In the genomic region with DNA sequence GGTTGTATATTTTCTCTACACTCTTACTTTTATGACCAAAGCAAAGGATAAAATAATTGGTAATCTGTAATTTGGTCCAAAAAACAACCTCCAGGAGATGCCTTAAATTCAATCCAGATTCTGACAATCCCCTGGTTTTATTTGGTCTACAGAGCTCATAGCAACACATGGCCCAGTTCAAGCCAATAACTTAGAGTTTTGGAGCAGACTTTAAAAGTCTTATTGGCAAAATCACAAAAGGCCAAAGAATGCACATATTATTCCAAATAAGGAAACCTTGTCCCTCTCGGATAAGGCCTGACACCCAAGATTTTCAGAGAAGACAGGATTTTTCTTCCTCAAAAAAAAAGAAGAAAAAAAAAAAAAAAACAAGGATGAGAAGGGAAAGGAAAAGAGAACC, we compare ENCODE assay signal across 18 cellular contexts. TPM values are rescaled to one million over a fixed set of nuclear protein-coding genes. Genes with fewer than 3 reads are reported as not detected.
DNase-seq lines count a peak whose midpoint lies in the region; ATAC-seq and TF ChIP-seq lines count a peak whose summit lies in the region.
"Had no signal": no experiment of that assay in that cellular context is flagged by ENCODE, and none has a peak within 500 bp of the region (broad histone marks: within the 10 kb centered on the region; RNA-seq: fewer than 3 reads in every experiment).

No MANE protein-coding gene starts in this region.

- H3K27me3 Mint-ChIP-seq in H9 (ENCODE audit: low read depth), result no peaks in the 10 kb centered on the region
- H3K27me3 Mint-ChIP-seq in stimulated activated naive CD8-positive, alpha-beta T cell treated with anti-CD3 and anti-CD28 coated beads, Interleukin-15, amount 100 ng/mL, for 72 hours, result peaks cover 23% of the 10 kb centered on the region

- H2AK5ac ChIP-seq in H9 (ENCODE audit: insufficient read length, low read length), result no peak overlapping the region

- no peak overlapping the region for H2AFZ ChIP-seq in H9 (ENCODE audit: low read length)

- H3K4me1 Mint-ChIP-seq in H9, result peaks cover 38 to 57% of the 10 kb centered on the region in 2 experiments
- H3K4me1 Mint-ChIP-seq in stimulated activated naive CD8-positive, alpha-beta T cell treated with anti-CD3 and anti-CD28 coated beads, Interleukin-15, amount 100 ng/mL, for 72 hours, result no peaks in the 10 kb centered on the region
- H3K4me1 Mint-ChIP-seq: B cell had no signal

- H3K4me2 ChIP-seq in H9 (ENCODE audit: insufficient read depth, insufficient read length, low read length), result no peak overlapping the region

- no peak overlapping the region for H2BK120ac ChIP-seq in H9 (ENCODE audit: low read depth, low read length, poor library complexity, severe bottlenecking)

- H3K79me1 ChIP-seq in H9 (ENCODE audit: insufficient read depth, low read depth, low read length, poor library complexity, severe bottlenecking), result no peaks in the 10 kb centered on the region

- TF ChIP-seq CTCF in H9 (conservative IDR thresholded peaks at IDR 0.05) (no peak), dorsolateral prefrontal cortex (IDR thresholded peaks at IDR 0.05 in 54 of 56, conservative IDR thresholded peaks at IDR 0.05 in 2 of 56; ENCODE audit: low read depth in 1 of 56, partially characterized antibody in 56 of 56) (no peak)

- no peak overlapping the region for H4K8ac ChIP-seq in H9 (replicated peaks; ENCODE audit: insufficient read length, low read depth, low read length)

- H3K4me3 ChIP-seq in dorsolateral prefrontal cortex (peak overlapping the region in 1 of 59 donors; percentile 13), mesodermal cell (ENCODE audit: extremely low read depth, insufficient read depth, low read length, poor library complexity, severe bottlenecking) (no peak overlapping the region), subcutaneous abdominal adipose tissue (ENCODE audit: low read depth in 1 of 5, low read length in 5 of 5) (peak overlapping the region in 1 of 5 donors; percentile 21)

- peaks cover 3% of the 10 kb centered on the region; the same call in 1 of the 2 replicates for H3K79me2 ChIP-seq in H9 (ENCODE audit: insufficient read depth, low read length)

- H2BK20ac ChIP-seq in H9 (ENCODE audit: low read depth, low read length, poor library complexity, severe bottlenecking), result no peak overlapping the region

- H3K9me3 ChIP-seq in H9 (ENCODE audit: control insufficient read depth, low read depth, low read length) (no peaks in the 10 kb centered on the region), mesodermal cell (ENCODE audit: control insufficient read depth, low read length) (no peaks in the 10 kb centered on the region), subcutaneous abdominal adipose tissue (ENCODE audit: control insufficient read depth in 5 of 5, low read length in 5 of 5) (no peaks in the 10 kb centered on the region)

- H3K14ac ChIP-seq in H9 (ENCODE audit: insufficient read depth, low read length), result no peak overlapping the region

- H3K27ac ChIP-seq in H9 (ENCODE audit: insufficient read length, low read depth, low read length) (no peak overlapping the region), dorsolateral prefrontal cortex (peak overlapping the region in 55 of 59 donors; percentile 6 to 94 (median 71)), mesodermal cell (ENCODE audit: low read depth, low read length, severe bottlenecking) (peak overlapping the region; percentile 83), subcutaneous abdominal adipose tissue (ENCODE audit: low read depth, low read length) (peak overlapping the region; percentile 54)
- H3K27ac ChIP-seq: HL-60 had no signal

- H2BK12ac ChIP-seq in H9 (ENCODE audit: insufficient read length, low read depth, low read length), result no peak overlapping the region

- no peaks in the 10 kb centered on the region for H3K36me3 Mint-ChIP-seq in H9 (ENCODE audit: insufficient read depth in 1 of 3, low read depth in 3 of 3)

- H3K36me3 ChIP-seq in mesodermal cell (ENCODE audit: control insufficient read depth, insufficient read depth, low read length) (no peaks in the 10 kb centered on the region), subcutaneous abdominal adipose tissue (ENCODE audit: control insufficient read depth in 5 of 5, insufficient read depth in 5 of 5, low read length in 5 of 5) (no peaks in the 10 kb centered on the region)

- no peak overlapping the region for H3K4ac ChIP-seq in H9 (ENCODE audit: low read depth, low read length)

- no peak for DNase-seq in H9
- no peak for DNase-seq in dorsolateral prefrontal cortex
- DNase-seq in NCI-H1694 treated with DMSO at 0.1 percent for 48 hours (lab: John Stamatoyannopoulos, UW), result no peak
- DNase-seq in stimulated activated naive CD8-positive, alpha-beta T cell treated with anti-CD3 and anti-CD28 coated beads, Interleukin-15, amount 100 ng/mL, for 72 hours, result no peak
- no peak for DNase-seq in NK-92 (lab: John Stamatoyannopoulos, UW; ENCODE audit: unreplicated experiment)
- DNase-seq: activated CD4-positive, alpha-beta memory T cell treated with anti-CD3 and anti-CD28 coated beads, Interleukin-2, amount 10 ng/mL, durations not matched to agents 7 days and 5 days; DND-41; foreskin melanocyte; Karpas-422; NCI-H146; NCI-H510A treated with DMSO at 0.1 percent for 48 hours; PC-3; stimulated activated naive CD4-positive, alpha-beta T cell treated with Interleukin-2 at 50 U/mL for 16 hours had no signal

- H3T11ph ChIP-seq in H9 (ENCODE audit: low read length), result no peak overlapping the region

- no CpG with 5 or more reads among the region's 1 CpG for WGBS in H9 (ENCODE audit: extremely low coverage, insufficient read length, low lambda C conversion rate)
- 100% methylated on average over 1 of the region's 1 CpG; no CpG with 5 or more reads in 1 of the 2 experiments for WGBS in mesodermal cell (ENCODE audit: insufficient coverage in 2 of 2), 2 experiments

- H3K27me3 ChIP-seq in H9 (ENCODE audit: insufficient read depth, low read length), result no peaks in the 10 kb centered on the region
- no peaks in the 10 kb centered on the region for H3K27me3 ChIP-seq in dorsolateral prefrontal cortex
- no peaks in the 10 kb centered on the region for H3K27me3 ChIP-seq in subcutaneous abdominal adipose tissue (ENCODE audit: control insufficient read depth in 5 of 5, insufficient read depth in 4 of 5, low read length in 5 of 5)

- no peak overlapping the region for H2BK15ac ChIP-seq in H9 (ENCODE audit: low read depth, low read length)

- H3K18ac ChIP-seq in H9 (ENCODE audit: insufficient read length, low read depth, low read length), result no peak overlapping the region

- peak overlapping the region in 2 of 3 experiments; percentile 8 to 52; a peak in 1 of 7 replicates for H3K27ac Mint-ChIP-seq in H9
- no peak overlapping the region for H3K27ac Mint-ChIP-seq in stimulated activated naive CD8-positive, alpha-beta T cell treated with anti-CD3 and anti-CD28 coated beads, Interleukin-15, amount 100 ng/mL, for 72 hours
- H3K27ac Mint-ChIP-seq: activated CD4-positive, alpha-beta memory T cell treated with anti-CD3 and anti-CD28 coated beads, Interleukin-2, amount 10 ng/mL, durations not matched to agents 7 days and 5 days; B cell had no signal

- H4K20me1 ChIP-seq in H9 (ENCODE audit: control insufficient read depth, insufficient read depth, insufficient read length), result no peaks in the 10 kb centered on the region

- intact Hi-C loops in dorsolateral prefrontal cortex (cut with DNase I), result no loop called here

- ATAC-seq in stimulated activated naive CD8-positive, alpha-beta T cell treated with anti-CD3 and anti-CD28 coated beads, Interleukin-15, amount 100 ng/mL, for 72 hours, result no peak
- ATAC-seq in HG02840 (IDR thresholded peaks at IDR 0.05; ENCODE audit: low FRiP score, unreplicated experiment), result no peak
- ATAC-seq: PC-3 had no signal

- H2BK5ac ChIP-seq in H9 (ENCODE audit: insufficient read length, low read length), result no peak overlapping the region

- peak overlapping the region; percentile 47 for H4K91ac ChIP-seq in H9 (ENCODE audit: insufficient read length, low read depth, low read length)

- no peak overlapping the region for H3K4me3 Mint-ChIP-seq in H9
- no peak overlapping the region for H3K4me3 Mint-ChIP-seq in stimulated activated naive CD8-positive, alpha-beta T cell treated with anti-CD3 and anti-CD28 coated beads, Interleukin-15, amount 100 ng/mL, for 72 hours
- H3K4me3 Mint-ChIP-seq: activated CD4-positive, alpha-beta memory T cell treated with anti-CD3 and anti-CD28 coated beads, Interleukin-2, amount 10 ng/mL, durations not matched to agents 7 days and 5 days; B cell had no signal

- H3K9ac ChIP-seq in H9 (ENCODE audit: extremely low read depth, insufficient read length, low read length), result no peak overlapping the region
- H3K9ac ChIP-seq in subcutaneous abdominal adipose tissue (ENCODE audit: low read length in 5 of 5), result no peak overlapping the region

- H3K4me1 ChIP-seq in H9 (ENCODE audit: insufficient read depth, low read length) (peaks cover 12% of the 10 kb centered on the region), mesodermal cell (ENCODE audit: control insufficient read depth, insufficient read depth, low read length, poor library complexity, severe bottlenecking) (peaks cover 25% of the 10 kb centered on the region), subcutaneous abdominal adipose tissue (ENCODE audit: control insufficient read depth in 5 of 5, insufficient read depth in 5 of 5, low read length in 5 of 5) (peaks cover 0 to 21% (median 15%) of the 10 kb centered on the region in 5 donors)

- no peak overlapping the region for H3K23ac ChIP-seq in H9 (ENCODE audit: insufficient read length, low read depth, low read length)

- no peak overlapping the region for H4K5ac ChIP-seq in H9 (ENCODE audit: insufficient read length, low read depth, low read length)

- H3K9me3 Mint-ChIP-seq in H9, result no peaks in the 10 kb centered on the region
- H3K9me3 Mint-ChIP-seq in stimulated activated naive CD8-positive, alpha-beta T cell treated with anti-CD3 and anti-CD28 coated beads, Interleukin-15, amount 100 ng/mL, for 72 hours, result no peaks in the 10 kb centered on the region
- H3K9me3 Mint-ChIP-seq: activated CD4-positive, alpha-beta memory T cell treated with anti-CD3 and anti-CD28 coated beads, Interleukin-2, amount 10 ng/mL, durations not matched to agents 7 days and 5 days had no signal

- H3K56ac ChIP-seq in H9 (ENCODE audit: insufficient read length, low read depth, low read length), result no peak overlapping the region

- no peaks in the 10 kb centered on the region for H3K23me2 ChIP-seq in H9 (ENCODE audit: insufficient read length, low read depth, low read length, poor library complexity, severe bottlenecking)

RNA-seq across cellular contexts. Expression of gene SORBS1, which starts 51.9 kb away (rescaled TPM):
- total RNA-seq in H9 (2021) (21.5 and 24.3 TPM in 2 replicates), dorsolateral prefrontal cortex (100 to 1,000 TPM; 191 to 480 (median 308) TPM)
- 22.8 TPM for polyA plus RNA-seq in mesodermal cell (2013, experiment 1 of 2)
- polyA plus RNA-seq in mesodermal cell (2013, experiment 2 of 2), result 20.8 TPM

Comparison
In these comparisons a context has a peak if more than half of its experiments do, and no peak if none do; other contexts are left out.
1. H3K27ac Mint-ChIP-seq: peak in H9 (2 of 3); none in stimulated activated naive CD8-positive, alpha-beta T cell treated with anti-CD3 and anti-CD28 coated beads, Interleukin-15, amount 100 ng/mL, for 72 hours (0 of 2).